In the genomic region with DNA sequence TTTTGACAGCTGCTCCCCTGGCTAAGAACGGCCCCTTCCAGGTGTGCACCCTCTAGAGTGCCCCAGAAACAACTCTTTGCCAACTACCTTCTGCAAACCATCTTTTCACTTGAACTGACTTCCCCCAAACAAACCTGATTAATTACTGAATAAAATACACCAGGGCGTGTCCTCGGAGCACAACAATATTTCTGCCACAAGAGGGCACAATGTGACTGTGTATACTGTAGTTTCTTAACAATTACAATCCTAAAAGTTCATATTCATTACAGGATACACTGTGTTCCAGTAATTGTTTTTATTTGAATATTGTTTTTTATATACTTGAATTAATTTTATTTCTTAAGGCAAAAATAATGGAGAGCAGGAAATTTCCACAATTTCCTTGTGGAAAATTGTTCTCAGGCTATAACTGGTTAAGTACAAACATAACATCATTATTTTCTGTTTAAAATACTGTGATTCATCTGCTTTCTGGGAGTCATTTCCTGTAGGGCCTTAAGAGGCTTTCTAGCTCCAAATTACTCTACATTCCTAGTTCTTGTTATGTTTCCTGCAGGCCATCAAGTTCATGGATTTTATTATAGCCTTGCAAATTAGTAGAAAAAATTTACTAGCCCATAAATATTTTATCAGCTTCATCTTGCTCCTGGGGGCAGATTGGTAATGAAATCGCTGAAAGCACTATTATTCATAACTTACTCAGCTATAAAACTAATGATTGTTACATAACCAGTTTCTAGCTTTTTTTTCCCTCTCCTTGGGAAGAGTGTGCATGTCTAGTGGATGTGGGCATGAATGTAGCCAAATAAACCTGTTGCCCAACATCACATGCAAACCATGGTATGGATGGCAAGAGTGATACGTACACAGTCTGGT, we compare ENCODE assay signal across 8 cellular contexts. TPM values are rescaled to one million over a fixed set of nuclear protein-coding genes. Genes with fewer than 3 reads are reported as not detected.
A peak's percentile ranks its signal among the peaks of the same experiment; 100 is the strongest.
DNase-seq lines count a peak whose midpoint lies in the region; ATAC-seq, FAIRE-seq and TF ChIP-seq lines count a peak whose summit lies in the region.

No MANE protein-coding gene starts in this region.

- H3K36me3 ChIP-seq in GM12878 (ENCODE audit: control insufficient read depth in 2 of 2, insufficient read depth in 2 of 2, low read length in 1 of 2) = no peaks in the 10 kb centered on the region

- H3K9ac ChIP-seq in GM12878 (ENCODE audit: control insufficient read depth, insufficient read depth, low read length) = no peak overlapping the region

- H3K9me3 ChIP-seq in A549 (no peaks in the 10 kb centered on the region), T-helper 17 cell (ENCODE audit: control insufficient read depth, low read length, poor library complexity, severe bottlenecking) (no peaks in the 10 kb centered on the region), GM12878 (replicated peaks; ENCODE audit: control insufficient read depth, insufficient read depth, low read length) (no peaks in the 10 kb centered on the region; the same call in 2 of the 3 replicates)

- TF ChIP-seq RAD21 in A549 (conservative IDR thresholded peaks at IDR 0.05 in 1 of 2, IDR thresholded peaks at IDR 0.05 in 1 of 2) (peak; percentile 88), GM12878 (IDR thresholded peaks at IDR 0.05; ENCODE audit: insufficient read depth, low read depth, low read length) (peak; percentile 93)

- peaks cover 7% of the 10 kb centered on the region for H3K4me1 Mint-ChIP-seq in T-helper 17 cell

- peaks cover 5% of the 10 kb centered on the region for H3K27me3 Mint-ChIP-seq in T-helper 17 cell

- no peak for FAIRE-seq in A549 (lab: Jason Lieb, UNC)
- FAIRE-seq in GM12878 (lab: Jason Lieb, UNC) = peak; percentile 76

- TF ChIP-seq CTCF in A549 (IDR thresholded peaks at IDR 0.05) = peak; percentile 87
- peak; percentile 37; the same call in 1 of the 2 replicates for TF ChIP-seq CTCF in GM12875 (IDR thresholded peaks at IDR 0.05; ENCODE audit: borderline replicate concordance, insufficient read depth, low read depth, low read length)
- peak; percentile 47 to 88 (median 73); a peak in 5 of 6 replicates for TF ChIP-seq CTCF in GM12878 (IDR thresholded peaks at IDR 0.05 in 2 of 3, conservative IDR thresholded peaks at IDR 0.05 in 1 of 3; ENCODE audit: control insufficient read depth in 2 of 3, extremely low read depth in 1 of 3, insufficient read depth in 1 of 3, low read depth in 3 of 3, low read length in 3 of 3)

- TF ChIP-seq POLR2A in A549 (IDR thresholded peaks at IDR 0.05; ENCODE audit: low read length) (no peak), GM12878 (IDR thresholded peaks at IDR 0.05; ENCODE audit: low read depth, low read length) (no peak)

- intact Hi-C loops in GM12878 (cut with micrococcal nuclease; ENCODE audit: unreplicated experiment) = loop anchor here (1.0 to 5.0 kb wide), 6 partner anchors 89 to 682 kb away; no protein-coding TSS in a partner anchor

- no TSS peak for BruUV-seq in GM12878 (replicated peaks; lab: Mats Ljungman, UMichigan)

- RAD21 ChIA-PET in GM12878 (lab: Charles Lee; ENCODE audit: unreplicated experiment) = interaction anchor here (0.8 to 3.3 kb wide), 8 partner anchors 62 to 422 kb away, joined by 3 to 27 read pairs (median 4); no protein-coding TSS in a partner anchor

- TF ChIP-seq EP300 in A549 (IDR thresholded peaks at IDR 0.05) (no peak), GM12878 (IDR thresholded peaks at IDR 0.05; ENCODE audit: borderline replicate concordance in 1 of 2, control insufficient read depth in 1 of 2, low read depth in 2 of 2, low read length in 2 of 2) (no peak)

- no peaks in the 10 kb centered on the region for H4K20me1 ChIP-seq in GM12878 (ENCODE audit: control insufficient read depth, insufficient read depth)

- CTCF ChIA-PET in A549 (lab: Yijun Ruan, JAX) (interaction anchor here (0.6 to 1.9 kb wide), 24 partner anchors 8 to 487 kb away, joined by 3 to 8 read pairs (median 4); partner anchors contain the start of gene GTF3C6), GM12878 (lab: Yijun Ruan, JAX) (interaction anchor here (0.6 to 3.2 kb wide), 28 partner anchors 8 to 499 kb away, joined by 3 to 28 read pairs (median 3); no protein-coding TSS in a partner anchor)

- H3K36me3 Mint-ChIP-seq in T-helper 17 cell (ENCODE audit: low read depth) = no peaks in the 10 kb centered on the region

- DNase-seq in A549 (ENCODE audit: low read depth in 1 of 2, low spot score in 1 of 2) = peak; percentile 28 to 49
- peak; percentile 44 for DNase-seq in NCI-H128 (lab: John Stamatoyannopoulos, UW; ENCODE audit: unreplicated experiment)
- peak in 1 of 3 donors; percentile 31 for DNase-seq in T-helper 17 cell
- DNase-seq in GM12878 (ENCODE audit: low read depth, low spot score) = peak; percentile 28
- peak; percentile 47 for DNase-seq in iPS-NIHi7 (ENCODE audit: extremely low spot score)
- peak; percentile 11 to 51 for DNase-seq in stimulated activated CD4-positive, alpha-beta T cell treated with anti-CD3 and anti-CD28 coated beads, Interleukin-15, amount 100 ng/mL, for 48 hours (ENCODE audit: low read depth in 2 of 2)

- no peak overlapping the region for H2AFZ ChIP-seq in GM12878 (ENCODE audit: control insufficient read depth, low read depth, low read length)

- H3K4me2 ChIP-seq in A549 = peak overlapping the region; percentile 55
- no peak overlapping the region for H3K4me2 ChIP-seq in GM12878 (ENCODE audit: control insufficient read depth, insufficient read depth)

- peaks cover 0 to 1% of the 10 kb centered on the region in 2 experiments; a peak in 2 of 4 replicates for H3K27me3 ChIP-seq in GM12878 (replicated peaks in 1 of 2; ENCODE audit: control insufficient read depth in 2 of 2, insufficient read depth in 2 of 2, low read length in 1 of 2)

- H3K4me3 ChIP-seq in A549 (no peak overlapping the region), GM12875 (ENCODE audit: low read depth, low read length) (no peak overlapping the region), GM12878 (no peak overlapping the region)

- H3K27ac ChIP-seq in A549 (peak overlapping the region; percentile 47 to 55; a peak in 5 of 6 replicates), GM12878 (ENCODE audit: control insufficient read depth, insufficient read depth) (no peak overlapping the region)

- WGBS in A549 (ENCODE audit: missing lambda C conversion rate) = 16% methylated on average over 5 of the region's 5 CpGs
- WGBS in GM12878 (ENCODE audit: insufficient coverage, insufficient replicate concordance, low lambda C conversion rate, missing lambda C conversion rate) = under 1% methylated on average over 5 of the region's 5 CpGs

- POLR2A ChIA-PET in A549 (lab: Yijun Ruan, JAX) (interaction anchor here (0.6 to 1.2 kb wide), 2 partner anchors 346 to 430 kb away, joined by 4 to 5 read pairs; partner anchors contain the start of genes AMD1 and GTF3C6), GM12878 (lab: Charles Lee) (no interaction called here)

- H3K79me2 ChIP-seq in GM12878 (ENCODE audit: control insufficient read depth, insufficient read depth, low read length) = no peaks in the 10 kb centered on the region

- H3K27ac Mint-ChIP-seq in T-helper 17 cell = no peak overlapping the region

- peak; percentile 74 to 84; a peak in 4 of 6 replicates for ATAC-seq in A549
- ATAC-seq in T-helper 17 cell = peak; percentile 77
- peak; percentile 89 for ATAC-seq in GM12878
- ATAC-seq in HG02623 (IDR thresholded peaks at IDR 0.05; ENCODE audit: unreplicated experiment) = no peak

- H3K4me1 ChIP-seq in A549 (peaks cover 14% of the 10 kb centered on the region), GM12878 (ENCODE audit: control insufficient read depth, insufficient read depth, low read length) (no peaks in the 10 kb centered on the region)

- SMC1A ChIA-PET in GM12878 (lab: Charles Lee; ENCODE audit: uncharacterized antibody, unreplicated experiment) = interaction anchor here (0.6 to 3.4 kb wide), 18 partner anchors 10 to 498 kb away, joined by 3 to 24 read pairs (median 4); no protein-coding TSS in a partner anchor

- in situ Hi-C loops in GM12878 (cut with MboI) = loop anchor here (5.0 kb wide), 1 partner anchor 684 kb away; no protein-coding TSS in a partner anchor

- no peak overlapping the region for H3K4me3 Mint-ChIP-seq in T-helper 17 cell

TF ChIP-seq in A549, 52 proteins besides CTCF, POLR2A, EP300 and RAD21:
- TF ChIP-seq SMC3 (IDR thresholded peaks at IDR 0.05) = peak; percentile 80
- no peak for TF ChIP-seq ZSCAN20 (CRISPR knock-in tag; IDR thresholded peaks at IDR 0.05)

TF ChIP-seq in GM12878, 131 proteins besides CTCF, POLR2A, EP300 and RAD21 (continues in another document):
- TF ChIP-seq FOXM1 (IDR thresholded peaks at IDR 0.05; ENCODE audit: low read depth, low read length) (0 out of 2 replicates have a peak, but pooled peaks have one; percentile 26), NR2C2 (IDR thresholded peaks at IDR 0.05; ENCODE audit: borderline replicate concordance, control insufficient read depth, insufficient read length, low read depth) (no peak), RFX5 (IDR thresholded peaks at IDR 0.05; ENCODE audit: low read depth, low read length) (no peak), CHD1 (IDR thresholded peaks at IDR 0.05; ENCODE audit: low read depth, low read length) (no peak), HDAC2 (IDR thresholded peaks at IDR 0.05) (no peak)

RNA-seq across cellular contexts. Expression of gene SLC22A16, which starts 51.9 kb away (rescaled TPM):
- polyA plus RNA-seq in A549 (2011; rRNA removed) (not detected in 2 replicates), A549 (2017; fragmentation: RNase III; extraction: RNeasy Plus Mini Kit Qiagen cat#74134 plus additional on column Dnase treatment) (not detected in 3 replicates), GM12878 (2011; rRNA removed) (not detected in 2 replicates), GM12878 (2014; fragmentation: Illumina TruSeq; extraction: Trizol) (not detected in 2 replicates), GM12878 (2014; fragmentation: Nextera tagmentation; extraction: Ambion mirVana) (not detected), GM12878 (2014; rRNA removed) (not detected in 2 replicates), GM12878 (2016; fragmentation: Nextera tagmentation; extraction: Ambion mirVana) (not detected)
- polyA plus RNA-seq in A549 (2012; cell fraction: cytosol; rRNA removed) = not detected in 2 replicates
- not detected in 2 replicates for polyA plus RNA-seq in A549 (2012; cell fraction: nucleus; rRNA removed)
- not detected in 2 replicates for polyA minus RNA-seq in A549 (2011; rRNA and poly(A)+ RNA removed)
- total RNA-seq in T-helper 17 cell (not detected), GM12878 (2014; rRNA removed) (not detected in 2 replicates), GM12878 (2014; rRNA removed; fragmentation: Illumina TruSeq; extraction: Trizol) (not detected in 2 replicates), GM12878 (2021) (not detected in 2 replicates)
- total RNA-seq in GM12878 (2013; cell fraction: nucleolus; rRNA removed) = not detected in 2 replicates
- not detected for polyA plus RNA-seq in GM12878 (2011; ENCODE audit: low read depth)
- polyA plus RNA-seq in GM12878 (2011; cell fraction: cytosol; rRNA removed) = not detected in 2 replicates
- polyA plus RNA-seq in GM12878 (2011; cell fraction: nucleus; rRNA removed) = not detected in 2 replicates
- polyA plus RNA-seq in GM12878 (2012) = not detected in 2 replicates
- not detected in 2 replicates for polyA minus RNA-seq in GM12878 (2011; rRNA and poly(A)+ RNA removed)
- not detected in 2 replicates for polyA minus RNA-seq in GM12878 (2011; cell fraction: cytosol; rRNA and poly(A)+ RNA removed)
- not detected in 2 replicates for polyA minus RNA-seq in GM12878 (2011; cell fraction: nucleus; rRNA and poly(A)+ RNA removed)

Comparison
In these comparisons a context has a peak if more than half of its experiments do, and no peak if none do; other contexts are left out.
1. CTCF ChIP-seq: peak in every context shown above with its lines; median percentile 87 in A549; 73 in GM12878; 37 in GM12875.
2. Of the 24 proteins assayed by ChIP-seq in both GM12878 and A549: peak only in GM12878: none; only in A549: none; in both: CTCF, RAD21 and SMC3; in neither: 21.